In genomic region chr3:72193768-72194463, GRCh38 we compare ENCODE assay signal across 20 cellular contexts.
DNase-seq lines count a peak whose midpoint lies in the region; TF ChIP-seq lines count a peak whose summit lies in the region.
"Had no signal": no experiment of that assay in that cellular context is flagged by ENCODE, and none has a peak within 500 bp of the region (broad histone marks: within the 10 kb centered on the region; RNA-seq: fewer than 3 reads in every experiment).

No MANE protein-coding gene starts in this region.

- H3K4me1 ChIP-seq in adipocyte (ENCODE audit: control insufficient read depth, insufficient read depth, low read length), result peaks cover 22% of the 10 kb centered on the region
- H3K4me1 ChIP-seq: HAP-1, stomach, upper lobe of left lung had no signal

- DNase-seq in ELF-1 (ENCODE audit: low read depth, low spot score), result peak; percentile 69
- DNase-seq in adipocyte (ENCODE audit: low read depth), result no peak
- peak; percentile 24 for DNase-seq in left kidney (ENCODE audit: low read depth, low spot score)
- peak; percentile 95 for DNase-seq in skeletal muscle cell (ENCODE audit: low read depth)
- no peak for DNase-seq in HuH-7 (ENCODE audit: low spot score)
- no peak for DNase-seq in coronary artery (ENCODE audit: low spot score)
- DNase-seq in stimulated activated CD4-positive, alpha-beta T cell treated with anti-CD3 and anti-CD28 coated beads, Interleukin-2, amount 100 ng/mL, for 48 hours, result no peak
- DNase-seq in NCI-H510A treated with DMSO at 0.1 percent for 48 hours (lab: John Stamatoyannopoulos, UW), result no peak
- DNase-seq: activated CD4-positive, CD25-positive, alpha-beta regulatory T cell treated with anti-CD3 and anti-CD28 coated beads, Interleukin-2, amount 50 U/mL, for 72 hours; activated naive CD4-positive, alpha-beta T cell treated with anti-CD3 and anti-CD28 coated beads, Interleukin-2, amount 10 ng/mL, durations not matched to agents 7 days and 5 days; activated T-cell treated with anti-CD3 and anti-CD28 coated beads, Interleukin-2, amount 50 U/mL, for 72 hours; aorta; kidney glomerular epithelial cell; MV-4-11; NCI-H1694 treated with DMSO at 0.1 percent for 48 hours; right cardiac atrium; stomach; upper lobe of left lung had no signal

- H3K4me3 ChIP-seq in adipocyte (ENCODE audit: low read length) (no peak overlapping the region), skeletal muscle cell (ENCODE audit: low read depth, low read length) (no peak overlapping the region), coronary artery (no peak overlapping the region)
- H3K4me3 ChIP-seq: HAP-1, stomach, upper lobe of left lung had no signal

- peaks cover 13% of the 10 kb centered on the region for H3K9me3 ChIP-seq in adipocyte (ENCODE audit: control insufficient read depth, low read length)
- H3K9me3 ChIP-seq: HAP-1, upper lobe of left lung had no signal

- H3K9ac ChIP-seq in adipocyte (ENCODE audit: low read length), result peak overlapping the region; percentile 40
- H3K9ac ChIP-seq: KMS-11 had no signal

- peaks cover 8% of the 10 kb centered on the region for H3K27me3 ChIP-seq in adipocyte (replicated peaks; ENCODE audit: control insufficient read depth, insufficient read depth, low read length)
- H3K27me3 ChIP-seq: stomach, upper lobe of left lung had no signal

- H3K27ac ChIP-seq in coronary artery, result no peak overlapping the region
- H3K27ac ChIP-seq: KMS-11, stomach, upper lobe of left lung had no signal

- no peaks in the 10 kb centered on the region for H3K36me3 ChIP-seq in adipocyte (ENCODE audit: control insufficient read depth, insufficient read depth, low read length, severe bottlenecking)
- H3K36me3 ChIP-seq: HAP-1, stomach, upper lobe of left lung had no signal

- no peak for TF ChIP-seq CTCF in coronary artery (IDR thresholded peaks at IDR 0.05)

Comparison
In these comparisons a context has a peak if more than half of its experiments do, and no peak if none do; other contexts are left out.
1. DNase-seq: peak in ELF-1 (single experiment), left kidney (single experiment) and skeletal muscle cell (single experiment); none in adipocyte (single experiment), HuH-7 (single experiment), coronary artery (single experiment), stimulated activated CD4-positive, alpha-beta T cell treated with anti-CD3 and anti-CD28 coated beads, Interleukin-2, amount 100 ng/mL, for 48 hours (0 of 2) and NCI-H510A treated with DMSO at 0.1 percent for 48 hours (single experiment).